In the genomic region with DNA sequence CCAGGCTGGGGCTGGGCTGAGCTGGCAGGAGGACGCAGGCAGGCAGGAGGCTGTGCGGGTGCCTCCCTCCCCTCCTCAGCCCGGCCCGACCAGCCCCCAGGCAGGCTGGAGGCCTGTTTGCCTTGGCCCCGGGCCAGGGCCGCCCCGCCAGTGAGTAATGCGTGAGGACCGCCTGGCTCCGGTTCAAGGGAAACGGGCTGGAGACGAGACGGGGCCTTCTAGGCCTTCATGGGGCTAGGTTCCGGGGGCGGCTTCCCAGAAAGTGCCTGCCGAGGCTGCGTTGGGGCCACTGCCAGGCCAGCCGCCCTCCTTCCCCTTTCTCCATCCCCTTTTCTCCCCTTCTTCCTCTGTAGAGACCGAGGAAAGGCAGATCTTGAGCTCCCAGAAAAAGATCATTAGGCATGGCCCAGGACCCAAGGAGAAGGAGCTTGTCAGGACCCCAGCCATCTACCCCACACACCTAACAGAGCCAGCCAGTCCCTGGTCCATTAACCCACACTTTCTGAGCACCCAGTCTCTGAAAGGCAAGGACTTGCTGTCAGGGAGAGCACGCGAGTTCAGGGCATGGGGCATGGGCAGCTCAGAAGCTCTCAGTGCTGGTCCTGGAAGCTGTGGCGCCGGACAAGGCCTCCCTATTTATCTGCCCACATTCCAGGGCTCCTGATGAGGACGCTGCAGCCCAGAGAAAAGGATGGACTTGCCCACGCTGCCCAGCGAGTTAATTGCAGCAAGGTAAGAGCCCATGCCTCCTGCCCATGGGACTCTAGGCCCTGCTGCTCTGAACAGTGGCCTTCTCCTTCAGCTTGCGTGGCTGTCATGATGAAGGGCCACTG, we compare ENCODE assay signal across 1 cellular context.
TF ChIP-seq lines count a peak whose summit lies in the region.

No MANE protein-coding gene starts in this region.

TF ChIP-seq in HepG2, 621 proteins besides CTCF, POLR2A, EP300 and RAD21 (continued from another document and continues in another):
- no peak for TF ChIP-seq ZNF34 (CRISPR knock-in tag; IDR thresholded peaks at IDR 0.05; ENCODE audit: borderline replicate concordance)
- no peak for TF ChIP-seq KLF12 (CRISPR knock-in tag; IDR thresholded peaks at IDR 0.05; ENCODE audit: borderline replicate concordance)
- TF ChIP-seq ZNF678 (CRISPR knock-in tag; IDR thresholded peaks at IDR 0.05), result 0 out of 2 replicates have a peak, but pooled peaks have one; percentile 62
- TF ChIP-seq, protein P1, sequence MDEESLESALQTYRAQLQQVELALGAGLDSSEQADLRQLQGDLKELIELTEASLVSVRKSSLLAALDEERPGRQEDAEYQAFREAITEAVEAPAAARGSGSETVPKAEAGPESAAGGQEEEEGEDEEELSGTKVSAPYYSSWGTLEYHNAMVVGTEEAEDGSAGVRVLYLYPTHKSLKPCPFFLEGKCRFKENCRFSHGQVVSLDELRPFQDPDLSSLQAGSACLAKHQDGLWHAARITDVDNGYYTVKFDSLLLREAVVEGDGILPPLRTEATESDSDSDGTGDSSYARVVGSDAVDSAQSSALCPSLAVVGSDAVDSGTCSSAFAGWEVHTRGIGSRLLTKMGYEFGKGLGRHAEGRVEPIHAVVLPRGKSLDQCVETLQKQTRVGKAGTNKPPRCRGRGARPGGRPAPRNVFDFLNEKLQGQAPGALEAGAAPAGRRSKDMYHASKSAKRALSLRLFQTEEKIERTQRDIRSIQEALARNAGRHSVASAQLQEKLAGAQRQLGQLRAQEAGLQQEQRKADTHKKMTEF (CRISPR knock-in tag; IDR thresholded peaks at IDR 0.05), result peak; percentile 78; the same call in 1 of the 2 replicates
- peak; percentile 58 for TF ChIP-seq HNF4A (CRISPR knock-in tag; IDR thresholded peaks at IDR 0.05)
- peak; percentile 52; the same call in 1 of the 2 replicates for TF ChIP-seq ZIK1 (CRISPR knock-in tag; IDR thresholded peaks at IDR 0.05; ENCODE audit: borderline replicate concordance, low read depth)
- peak; percentile 91 for TF ChIP-seq SALL1 (CRISPR knock-in tag; IDR thresholded peaks at IDR 0.05)
- peak; percentile 68; the same call in 1 of the 2 replicates for TF ChIP-seq ZNF747 (CRISPR knock-in tag; IDR thresholded peaks at IDR 0.05; ENCODE audit: borderline replicate concordance)
- peak; percentile 49; the same call in 1 of the 2 replicates for TF ChIP-seq POLR2G (IDR thresholded peaks at IDR 0.05; ENCODE audit: low read depth, low read length)
- no peak for TF ChIP-seq SMYD3 (CRISPR knock-in tag; IDR thresholded peaks at IDR 0.05)
- TF ChIP-seq, protein P2, sequence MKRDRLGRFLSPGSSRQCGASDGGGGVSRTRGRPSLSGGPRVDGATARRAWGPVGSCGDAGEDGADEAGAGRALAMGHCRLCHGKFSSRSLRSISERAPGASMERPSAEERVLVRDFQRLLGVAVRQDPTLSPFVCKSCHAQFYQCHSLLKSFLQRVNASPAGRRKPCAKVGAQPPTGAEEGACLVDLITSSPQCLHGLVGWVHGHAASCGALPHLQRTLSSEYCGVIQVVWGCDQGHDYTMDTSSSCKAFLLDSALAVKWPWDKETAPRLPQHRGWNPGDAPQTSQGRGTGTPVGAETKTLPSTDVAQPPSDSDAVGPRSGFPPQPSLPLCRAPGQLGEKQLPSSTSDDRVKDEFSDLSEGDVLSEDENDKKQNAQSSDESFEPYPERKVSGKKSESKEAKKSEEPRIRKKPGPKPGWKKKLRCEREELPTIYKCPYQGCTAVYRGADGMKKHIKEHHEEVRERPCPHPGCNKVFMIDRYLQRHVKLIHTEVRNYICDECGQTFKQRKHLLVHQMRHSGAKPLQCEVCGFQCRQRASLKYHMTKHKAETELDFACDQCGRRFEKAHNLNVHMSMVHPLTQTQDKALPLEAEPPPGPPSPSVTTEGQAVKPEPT (CRISPR knock-in tag; IDR thresholded peaks at IDR 0.05; ENCODE audit: low read depth), result peak; percentile 21; the same call in 1 of the 2 replicates
- peak; percentile 79 for TF ChIP-seq TBX2 (CRISPR knock-in tag; IDR thresholded peaks at IDR 0.05; ENCODE audit: borderline replicate concordance)
- 0 out of 2 replicates have a peak, but pooled peaks have one; percentile 41 for TF ChIP-seq GATA4 (IDR thresholded peaks at IDR 0.05; ENCODE audit: borderline replicate concordance, low read depth)
- TF ChIP-seq, protein P3, sequence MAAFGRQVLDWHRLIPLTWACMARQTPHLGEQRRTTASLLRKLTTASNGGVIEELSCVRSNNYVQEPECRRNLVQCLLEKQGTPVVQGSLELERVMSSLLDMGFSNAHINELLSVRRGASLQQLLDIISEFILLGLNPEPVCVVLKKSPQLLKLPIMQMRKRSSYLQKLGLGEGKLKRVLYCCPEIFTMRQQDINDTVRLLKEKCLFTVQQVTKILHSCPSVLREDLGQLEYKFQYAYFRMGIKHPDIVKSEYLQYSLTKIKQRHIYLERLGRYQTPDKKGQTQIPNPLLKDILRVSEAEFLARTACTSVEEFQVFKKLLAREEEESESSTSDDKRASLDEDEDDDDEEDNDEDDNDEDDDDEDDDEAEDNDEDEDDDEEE (CRISPR knock-in tag; IDR thresholded peaks at IDR 0.05), result no peak
- TF ChIP-seq ZNF598 (CRISPR knock-in tag; IDR thresholded peaks at IDR 0.05; ENCODE audit: borderline replicate concordance), result peak; percentile 69; the same call in 1 of the 2 replicates
- peak; percentile 71; the same call in 1 of the 2 replicates for TF ChIP-seq HMG20A (CRISPR knock-in tag; IDR thresholded peaks at IDR 0.05; ENCODE audit: borderline replicate concordance)
- peak; percentile 79; the same call in 1 of the 2 replicates for TF ChIP-seq ZNF607 (CRISPR knock-in tag; IDR thresholded peaks at IDR 0.05; ENCODE audit: borderline replicate concordance)
- TF ChIP-seq ATF1 (CRISPR knock-in tag; IDR thresholded peaks at IDR 0.05), result no peak
- TF ChIP-seq ZNF317 (CRISPR knock-in tag; IDR thresholded peaks at IDR 0.05), result peak; percentile 67; the same call in 1 of the 2 replicates
- TF ChIP-seq FOXA1 (IDR thresholded peaks at IDR 0.05), result no peak
- peak; percentile 99 for TF ChIP-seq FOXA1 (CRISPR knock-in tag; IDR thresholded peaks at IDR 0.05)
- TF ChIP-seq IRX3 (CRISPR knock-in tag; IDR thresholded peaks at IDR 0.05; ENCODE audit: borderline replicate concordance, low read depth), result 0 out of 2 replicates have a peak, but pooled peaks have one; percentile 21
- no peak for TF ChIP-seq ZNF781 (CRISPR knock-in tag; IDR thresholded peaks at IDR 0.05; ENCODE audit: borderline replicate concordance, not compliant biosample characterization)
- TF ChIP-seq ZNF782 (CRISPR knock-in tag; IDR thresholded peaks at IDR 0.05; ENCODE audit: borderline replicate concordance), result no peak
- TF ChIP-seq NFKBIZ (CRISPR knock-in tag; IDR thresholded peaks at IDR 0.05), result peak; percentile 66; the same call in 1 of the 2 replicates
- TF ChIP-seq ZBTB7B (CRISPR knock-in tag; IDR thresholded peaks at IDR 0.05), result peak; percentile 97
- TF ChIP-seq ZNF713 (CRISPR knock-in tag; IDR thresholded peaks at IDR 0.05), result 0 out of 2 replicates have a peak, but pooled peaks have one; percentile 31
- peak; percentile 79; the same call in 1 of the 2 replicates for TF ChIP-seq STAT5B (CRISPR knock-in tag; IDR thresholded peaks at IDR 0.05)
- peak; percentile 69; the same call in 1 of the 2 replicates for TF ChIP-seq ZNF556 (CRISPR knock-in tag; IDR thresholded peaks at IDR 0.05; ENCODE audit: borderline replicate concordance)
- TF ChIP-seq SRF (IDR thresholded peaks at IDR 0.05; ENCODE audit: low read depth, low read length), result no peak
- peak; percentile 27; the same call in 1 of the 2 replicates for TF ChIP-seq SALL2 (CRISPR knock-in tag; IDR thresholded peaks at IDR 0.05)
- TF ChIP-seq ISL2 (CRISPR knock-in tag; IDR thresholded peaks at IDR 0.05), result peak; percentile 58; the same call in 1 of the 2 replicates
- peak; percentile 45; the same call in 1 of the 2 replicates for TF ChIP-seq HOXD1 (CRISPR knock-in tag; IDR thresholded peaks at IDR 0.05)
- no peak for TF ChIP-seq TAF15 (IDR thresholded peaks at IDR 0.05; ENCODE audit: low read depth, low read length, poor library complexity, severe bottlenecking)
- peak; percentile 96 for TF ChIP-seq ZNF292 (CRISPR knock-in tag; IDR thresholded peaks at IDR 0.05; ENCODE audit: borderline replicate concordance, low read depth)
- TF ChIP-seq, protein P4, sequence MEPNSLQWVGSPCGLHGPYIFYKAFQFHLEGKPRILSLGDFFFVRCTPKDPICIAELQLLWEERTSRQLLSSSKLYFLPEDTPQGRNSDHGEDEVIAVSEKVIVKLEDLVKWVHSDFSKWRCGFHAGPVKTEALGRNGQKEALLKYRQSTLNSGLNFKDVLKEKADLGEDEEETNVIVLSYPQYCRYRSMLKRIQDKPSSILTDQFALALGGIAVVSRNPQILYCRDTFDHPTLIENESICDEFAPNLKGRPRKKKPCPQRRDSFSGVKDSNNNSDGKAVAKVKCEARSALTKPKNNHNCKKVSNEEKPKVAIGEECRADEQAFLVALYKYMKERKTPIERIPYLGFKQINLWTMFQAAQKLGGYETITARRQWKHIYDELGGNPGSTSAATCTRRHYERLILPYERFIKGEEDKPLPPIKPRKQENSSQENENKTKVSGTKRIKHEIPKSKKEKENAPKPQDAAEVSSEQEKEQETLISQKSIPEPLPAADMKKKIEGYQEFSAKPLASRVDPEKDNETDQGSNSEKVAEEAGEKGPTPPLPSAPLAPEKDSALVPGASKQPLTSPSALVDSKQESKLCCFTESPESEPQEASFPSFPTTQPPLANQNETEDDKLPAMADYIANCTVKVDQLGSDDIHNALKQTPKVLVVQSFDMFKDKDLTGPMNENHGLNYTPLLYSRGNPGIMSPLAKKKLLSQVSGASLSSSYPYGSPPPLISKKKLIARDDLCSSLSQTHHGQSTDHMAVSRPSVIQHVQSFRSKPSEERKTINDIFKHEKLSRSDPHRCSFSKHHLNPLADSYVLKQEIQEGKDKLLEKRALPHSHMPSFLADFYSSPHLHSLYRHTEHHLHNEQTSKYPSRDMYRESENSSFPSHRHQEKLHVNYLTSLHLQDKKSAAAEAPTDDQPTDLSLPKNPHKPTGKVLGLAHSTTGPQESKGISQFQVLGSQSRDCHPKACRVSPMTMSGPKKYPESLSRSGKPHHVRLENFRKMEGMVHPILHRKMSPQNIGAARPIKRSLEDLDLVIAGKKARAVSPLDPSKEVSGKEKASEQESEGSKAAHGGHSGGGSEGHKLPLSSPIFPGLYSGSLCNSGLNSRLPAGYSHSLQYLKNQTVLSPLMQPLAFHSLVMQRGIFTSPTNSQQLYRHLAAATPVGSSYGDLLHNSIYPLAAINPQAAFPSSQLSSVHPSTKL (CRISPR knock-in tag; IDR thresholded peaks at IDR 0.05), result peak; percentile 91
- peak; percentile 89; the same call in 1 of the 2 replicates for TF ChIP-seq FOSL1 (CRISPR knock-in tag; IDR thresholded peaks at IDR 0.05; ENCODE audit: borderline replicate concordance)
- TF ChIP-seq HNRNPL (IDR thresholded peaks at IDR 0.05; ENCODE audit: low read depth, low read length), result peak; percentile 66; the same call in 1 of the 2 replicates
- TF ChIP-seq, protein P5, sequence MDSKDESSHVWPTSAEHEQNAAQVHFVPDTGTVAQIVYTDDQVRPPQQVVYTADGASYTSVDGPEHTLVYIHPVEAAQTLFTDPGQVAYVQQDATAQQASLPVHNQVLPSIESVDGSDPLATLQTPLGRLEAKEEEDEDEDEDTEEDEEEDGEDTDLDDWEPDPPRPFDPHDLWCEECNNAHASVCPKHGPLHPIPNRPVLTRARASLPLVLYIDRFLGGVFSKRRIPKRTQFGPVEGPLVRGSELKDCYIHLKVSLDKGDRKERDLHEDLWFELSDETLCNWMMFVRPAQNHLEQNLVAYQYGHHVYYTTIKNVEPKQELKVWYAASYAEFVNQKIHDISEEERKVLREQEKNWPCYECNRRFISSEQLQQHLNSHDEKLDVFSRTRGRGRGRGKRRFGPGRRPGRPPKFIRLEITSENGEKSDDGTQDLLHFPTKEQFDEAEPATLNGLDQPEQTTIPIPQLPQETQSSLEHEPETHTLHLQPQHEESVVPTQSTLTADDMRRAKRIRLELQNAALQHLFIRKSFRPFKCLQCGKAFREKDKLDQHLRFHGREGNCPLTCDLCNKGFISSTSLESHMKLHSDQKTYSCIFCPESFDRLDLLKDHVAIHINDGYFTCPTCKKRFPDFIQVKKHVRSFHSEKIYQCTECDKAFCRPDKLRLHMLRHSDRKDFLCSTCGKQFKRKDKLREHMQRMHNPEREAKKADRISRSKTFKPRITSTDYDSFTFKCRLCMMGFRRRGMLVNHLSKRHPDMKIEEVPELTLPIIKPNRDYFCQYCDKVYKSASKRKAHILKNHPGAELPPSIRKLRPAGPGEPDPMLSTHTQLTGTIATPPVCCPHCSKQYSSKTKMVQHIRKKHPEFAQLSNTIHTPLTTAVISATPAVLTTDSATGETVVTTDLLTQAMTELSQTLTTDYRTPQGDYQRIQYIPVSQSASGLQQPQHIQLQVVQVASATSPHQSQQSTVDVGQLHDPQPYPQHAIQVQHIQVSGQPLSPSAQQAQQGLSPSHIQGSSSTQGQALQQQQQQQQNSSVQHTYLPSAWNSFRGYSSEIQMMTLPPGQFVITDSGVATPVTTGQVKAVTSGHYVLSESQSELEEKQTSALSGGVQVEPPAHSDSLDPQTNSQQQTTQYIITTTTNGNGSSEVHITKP (CRISPR knock-in tag; IDR thresholded peaks at IDR 0.05; ENCODE audit: low read depth), result peak; percentile 74; the same call in 1 of the 2 replicates
- TF ChIP-seq, protein P6, sequence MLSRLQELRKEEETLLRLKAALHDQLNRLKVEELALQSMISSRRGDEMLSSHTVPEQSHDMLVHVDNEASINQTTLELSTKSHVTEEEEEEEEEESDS (CRISPR knock-in tag; IDR thresholded peaks at IDR 0.05; ENCODE audit: borderline replicate concordance), result no peak
- peak; percentile 83; the same call in 1 of the 2 replicates for TF ChIP-seq HIVEP1 (CRISPR knock-in tag; IDR thresholded peaks at IDR 0.05)
- 0 out of 2 replicates have a peak, but pooled peaks have one; percentile 51 for TF ChIP-seq ZNF703 (CRISPR knock-in tag; IDR thresholded peaks at IDR 0.05; ENCODE audit: borderline replicate concordance)
- TF ChIP-seq, protein P7, sequence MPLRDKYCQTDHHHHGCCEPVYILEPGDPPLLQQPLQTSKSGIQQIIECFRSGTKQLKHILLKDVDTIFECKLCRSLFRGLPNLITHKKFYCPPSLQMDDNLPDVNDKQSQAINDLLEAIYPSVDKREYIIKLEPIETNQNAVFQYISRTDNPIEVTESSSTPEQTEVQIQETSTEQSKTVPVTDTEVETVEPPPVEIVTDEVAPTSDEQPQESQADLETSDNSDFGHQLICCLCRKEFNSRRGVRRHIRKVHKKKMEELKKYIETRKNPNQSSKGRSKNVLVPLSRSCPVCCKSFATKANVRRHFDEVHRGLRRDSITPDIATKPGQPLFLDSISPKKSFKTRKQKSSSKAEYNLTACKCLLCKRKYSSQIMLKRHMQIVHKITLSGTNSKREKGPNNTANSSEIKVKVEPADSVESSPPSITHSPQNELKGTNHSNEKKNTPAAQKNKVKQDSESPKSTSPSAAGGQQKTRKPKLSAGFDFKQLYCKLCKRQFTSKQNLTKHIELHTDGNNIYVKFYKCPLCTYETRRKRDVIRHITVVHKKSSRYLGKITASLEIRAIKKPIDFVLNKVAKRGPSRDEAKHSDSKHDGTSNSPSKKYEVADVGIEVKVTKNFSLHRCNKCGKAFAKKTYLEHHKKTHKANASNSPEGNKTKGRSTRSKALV (CRISPR knock-in tag; IDR thresholded peaks at IDR 0.05), result peak; percentile 59; the same call in 1 of the 2 replicates
